ENCODE assay signal across 1 cellular context in genomic region chr17:17985555-17985954, GRCh38.
TF ChIP-seq lines count a peak whose summit lies in the region.

No MANE protein-coding gene starts in this region.

TF ChIP-seq in GM23338, 12 proteins besides CTCF, POLR2A, EP300 and RAD21 (continued from another document):
- TF ChIP-seq REST (IDR thresholded peaks at IDR 0.05; ENCODE audit: unreplicated experiment), result no peak
- no peak for TF ChIP-seq EZH2 (IDR thresholded peaks at IDR 0.05; ENCODE audit: low read depth, unreplicated experiment)
